ENCODE assay signal across 8 cellular contexts in the genomic region with DNA sequence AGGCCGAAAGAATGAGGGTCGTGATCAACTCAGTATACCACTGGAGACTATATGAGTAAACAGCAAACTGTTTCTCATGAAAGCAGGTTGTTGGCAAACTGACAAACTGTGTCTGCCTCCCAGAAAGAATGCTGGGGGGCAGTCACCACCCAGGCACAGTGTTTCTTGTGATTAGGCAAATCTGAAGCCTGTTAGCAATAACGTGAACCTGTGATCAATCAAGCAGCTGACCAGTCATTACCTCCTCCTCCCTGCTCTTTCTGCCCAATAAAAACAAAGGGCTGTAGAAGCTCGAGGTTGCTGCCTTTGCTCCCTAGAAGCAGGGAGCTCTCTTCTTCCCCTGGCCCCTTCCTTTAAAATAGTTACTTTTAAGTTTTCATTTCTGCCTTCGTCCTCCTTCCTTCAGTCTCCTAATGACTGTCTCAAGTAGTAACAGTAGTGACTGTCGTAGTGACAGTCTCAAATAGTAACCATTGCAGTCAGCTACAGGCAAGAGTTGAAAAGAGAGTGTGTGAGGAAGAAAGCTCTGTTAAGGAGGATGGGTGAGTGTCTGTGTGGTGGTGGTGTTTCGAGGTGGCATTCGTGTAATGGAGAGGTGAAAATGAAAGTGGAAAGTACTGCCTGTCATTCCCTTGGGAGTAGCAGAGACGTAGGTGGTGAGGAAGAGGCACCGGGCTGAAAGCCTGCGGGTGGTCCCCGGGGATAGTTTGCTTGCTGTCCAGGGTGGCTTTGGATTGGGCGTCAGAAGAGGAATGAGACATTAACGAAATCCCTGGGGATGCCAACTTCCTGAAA. TPM values are rescaled to one million over a fixed set of nuclear protein-coding genes. Genes with fewer than 3 reads are reported as not detected.
A peak's percentile ranks its signal among the peaks of the same experiment; 100 is the strongest.
DNase-seq lines count a peak whose midpoint lies in the region; ATAC-seq and TF ChIP-seq lines count a peak whose summit lies in the region.

No MANE protein-coding gene starts in this region.

- CTCF ChIA-PET in A673 (lab: Charles Lee): no interaction called here

- ATAC-seq in GM19395 (IDR thresholded peaks at IDR 0.05; ENCODE audit: unreplicated experiment) (peak; percentile 64), HG03432 (IDR thresholded peaks at IDR 0.05; ENCODE audit: unreplicated experiment) (peak; percentile 66), sciatic nerve (peak; percentile 32)

- intact Hi-C loops in A673 (cut with micrococcal nuclease; ENCODE audit: unreplicated experiment): no loop called here
- intact Hi-C loops in dorsolateral prefrontal cortex (cut with DNase I): no loop called here
- intact Hi-C loops in sciatic nerve (cut with DNase I): no loop called here

- H3K27me3 ChIP-seq in A673 (replicated peaks; ENCODE audit: insufficient read depth, low read depth, low read length, poor library complexity) (no peaks in the 10 kb centered on the region), dorsolateral prefrontal cortex (no peaks in the 10 kb centered on the region)

- no TSS peak for BruUV-seq in A673 (replicated peaks; lab: Mats Ljungman, UMichigan)

- peak; percentile 94 for DNase-seq in A673 (ENCODE audit: low spot score)
- no peak for DNase-seq in dorsolateral prefrontal cortex
- no peak for DNase-seq in sciatic nerve (ENCODE audit: low spot score)
- no peak for DNase-seq in AG20443 (ENCODE audit: low spot score)
- DNase-seq in NCI-H510A treated with DMSO at 0.1 percent for 48 hours (lab: John Stamatoyannopoulos, UW): no peak
- DNase-seq in iPS-NIHi11 (ENCODE audit: low spot score): no peak

- peak overlapping the region; percentile 33 for H3K4me3 ChIP-seq in A673 (ENCODE audit: low read depth, low read length, poor library complexity, severe bottlenecking)
- peak overlapping the region in 52 of 59 donors; percentile 0 to 58 (median 30) for H3K4me3 ChIP-seq in dorsolateral prefrontal cortex

- no peaks in the 10 kb centered on the region for H3K9me3 ChIP-seq in A673 (ENCODE audit: low read depth, low read length, poor library complexity, severe bottlenecking)

- POLR2A ChIA-PET in A673 (lab: Charles Lee; ENCODE audit: low non-redundant PET): no interaction called here

- H3K4me1 ChIP-seq in A673 (ENCODE audit: insufficient read depth, low read length, poor library complexity, severe bottlenecking): peaks cover 23% of the 10 kb centered on the region

- TF ChIP-seq CTCF in A673 (conservative IDR thresholded peaks at IDR 0.05; ENCODE audit: low read depth, low read length): no peak
- TF ChIP-seq CTCF in dorsolateral prefrontal cortex (IDR thresholded peaks at IDR 0.05 in 54 of 56, conservative IDR thresholded peaks at IDR 0.05 in 2 of 56; ENCODE audit: low read depth in 1 of 56, partially characterized antibody in 56 of 56): no peak

- H3K36me3 ChIP-seq in A673 (ENCODE audit: insufficient read depth, low read length, poor library complexity, severe bottlenecking): no peaks in the 10 kb centered on the region

- H3K27ac ChIP-seq in A673 (ENCODE audit: low read depth, low read length, poor library complexity, severe bottlenecking): peak overlapping the region; percentile 77
- H3K27ac ChIP-seq in dorsolateral prefrontal cortex: peak overlapping the region in 19 of 59 donors; percentile 3 to 53 (median 26)

RNA-seq across cellular contexts. Expression of gene HHAT, which starts 14.5 kb away (rescaled TPM):
- total RNA-seq in A673 (2021) (2.7 and 3.0 TPM in 2 replicates), dorsolateral prefrontal cortex (10 to 100 TPM in 13 of 120 experiments, 1 to 10 TPM in 107; 3.6 to 14.7 (median 7.1) TPM), sciatic nerve (7.7 TPM)
